Comparison of ENCODE assay signal across 1 cellular context in genomic region chr13:109152311-109152820, GRCh38.
TF ChIP-seq lines count a peak whose summit lies in the region.

No MANE protein-coding gene starts in this region.

TF ChIP-seq in IMR-90, 13 proteins besides CTCF, POLR2A, EP300 and RAD21:
- TF ChIP-seq SMC3 (IDR thresholded peaks at IDR 0.05; ENCODE audit: low read depth, low read length), result no peak
- no peak for TF ChIP-seq BHLHE40 (IDR thresholded peaks at IDR 0.05; ENCODE audit: low read depth, low read length)
- no peak for TF ChIP-seq MXI1 (IDR thresholded peaks at IDR 0.05; ENCODE audit: borderline replicate concordance, low read depth, low read length)
- TF ChIP-seq MAFK (IDR thresholded peaks at IDR 0.05; ENCODE audit: low read depth, low read length), result no peak
- TF ChIP-seq RFX5 (IDR thresholded peaks at IDR 0.05; ENCODE audit: low read depth, low read length), result no peak
